Comparison of ENCODE assay signal across 1 cellular context in genomic region chr11:18236664-18237356, GRCh38.
TF ChIP-seq lines count a peak whose summit lies in the region.

Gene SAA4, minus strand, starts transcription at chr11:18236802. Its CDS starts 876 bp downstream, at chr11:18235926.

TF ChIP-seq in HepG2, 621 proteins besides CTCF, POLR2A, EP300 and RAD21 (continued from another document and continues in another):
- TF ChIP-seq GATAD2A (CRISPR knock-in tag; IDR thresholded peaks at IDR 0.05) (peak; percentile 92), JUND (CRISPR knock-in tag; IDR thresholded peaks at IDR 0.05) (peak; percentile 87), HNF4G (IDR thresholded peaks at IDR 0.05; ENCODE audit: borderline replicate concordance, low read depth, low read length) (peak; percentile 57; the same call in 1 of the 2 replicates), HNF4G (CRISPR knock-in tag; IDR thresholded peaks at IDR 0.05; ENCODE audit: borderline replicate concordance, low read depth) (no peak), ZNF644 (CRISPR knock-in tag; IDR thresholded peaks at IDR 0.05; ENCODE audit: low read depth) (peak; percentile 72), JUN (CRISPR knock-in tag; IDR thresholded peaks at IDR 0.05) (peak; percentile 59; the same call in 1 of the 2 replicates), THAP11 (CRISPR knock-in tag; IDR thresholded peaks at IDR 0.05) (peak; percentile 24; the same call in 1 of the 2 replicates), FOSL1 (CRISPR knock-in tag; IDR thresholded peaks at IDR 0.05; ENCODE audit: borderline replicate concordance) (peak; percentile 82; the same call in 1 of the 2 replicates), SOX6 (IDR thresholded peaks at IDR 0.05) (no peak), SOX6 (CRISPR knock-in tag; IDR thresholded peaks at IDR 0.05) (peak; percentile 80), HDAC1 (CRISPR knock-in tag; IDR thresholded peaks at IDR 0.05) (peak; percentile 39; the same call in 1 of the 2 replicates), KDM4B (CRISPR knock-in tag; IDR thresholded peaks at IDR 0.05) (no peak), HNRNPLL (IDR thresholded peaks at IDR 0.05; ENCODE audit: low read depth, low read length, poor library complexity, severe bottlenecking) (no peak), FOSL2 (CRISPR knock-in tag; IDR thresholded peaks at IDR 0.05) (peak; percentile 83), NFE2L1 (CRISPR knock-in tag; IDR thresholded peaks at IDR 0.05; ENCODE audit: borderline replicate concordance) (no peak), NR2F6 (IDR thresholded peaks at IDR 0.05) (peak; percentile 59), NR2F6 (CRISPR knock-in tag; IDR thresholded peaks at IDR 0.05) (peak; percentile 65), NAIF1 (CRISPR knock-in tag; IDR thresholded peaks at IDR 0.05; ENCODE audit: borderline replicate concordance) (no peak), NR2C2 (CRISPR knock-in tag; IDR thresholded peaks at IDR 0.05; ENCODE audit: borderline replicate concordance) (peak; percentile 27; the same call in 1 of the 2 replicates), ZNF232 (CRISPR knock-in tag; IDR thresholded peaks at IDR 0.05; ENCODE audit: borderline replicate concordance) (no peak), ZNF670 (CRISPR knock-in tag; IDR thresholded peaks at IDR 0.05; ENCODE audit: borderline replicate concordance) (peak; percentile 38; the same call in 1 of the 2 replicates), MED1 (CRISPR knock-in tag; IDR thresholded peaks at IDR 0.05) (peak; percentile 84), CREB1 (IDR thresholded peaks at IDR 0.05) (no peak), CREB1 (CRISPR knock-in tag; IDR thresholded peaks at IDR 0.05) (peak; percentile 65), ZNF317 (CRISPR knock-in tag; IDR thresholded peaks at IDR 0.05) (no peak), ATF2 (CRISPR knock-in tag; IDR thresholded peaks at IDR 0.05) (peak; percentile 86), KDM2A (CRISPR knock-in tag; IDR thresholded peaks at IDR 0.05; ENCODE audit: borderline replicate concordance, low read depth) (no peak), ZNF234 (CRISPR knock-in tag; conservative IDR thresholded peaks at IDR 0.05) (no peak), NFYC (CRISPR knock-in tag; IDR thresholded peaks at IDR 0.05) (no peak), ZNF614 (CRISPR knock-in tag; IDR thresholded peaks at IDR 0.05; ENCODE audit: borderline replicate concordance) (peak; percentile 56; the same call in 1 of the 2 replicates), MXD1 (CRISPR knock-in tag; IDR thresholded peaks at IDR 0.05) (no peak), ELF3 (CRISPR knock-in tag; IDR thresholded peaks at IDR 0.05) (peak; percentile 76), ZNF136 (CRISPR knock-in tag; IDR thresholded peaks at IDR 0.05; ENCODE audit: low read depth) (no peak), IRF2 (CRISPR knock-in tag; IDR thresholded peaks at IDR 0.05) (peak; percentile 44; the same call in 1 of the 2 replicates), NFIC (IDR thresholded peaks at IDR 0.05; ENCODE audit: low read length) (peak; percentile 75; the same call in 1 of the 2 replicates), JUNB (CRISPR knock-in tag; IDR thresholded peaks at IDR 0.05; ENCODE audit: borderline replicate concordance) (peak; percentile 92), KAT2B (IDR thresholded peaks at IDR 0.05; ENCODE audit: borderline replicate concordance, low read depth, low read length) (0 out of 2 replicates have a peak, but pooled peaks have one; percentile 24), CEBPB (IDR thresholded peaks at IDR 0.05; ENCODE audit: borderline replicate concordance, low read depth, low read length) (peak; percentile 82), ZNF292 (CRISPR knock-in tag; IDR thresholded peaks at IDR 0.05; ENCODE audit: borderline replicate concordance, low read depth) (no peak), TEAD3 (CRISPR knock-in tag; optimal IDR thresholded peaks at IDR 0.05; ENCODE audit: borderline replicate concordance) (peak; percentile 83), TFE3 (CRISPR knock-in tag; IDR thresholded peaks at IDR 0.05) (peak; percentile 52; the same call in 1 of the 2 replicates), SOX13 (IDR thresholded peaks at IDR 0.05) (no peak), SOX13 (CRISPR knock-in tag; conservative IDR thresholded peaks at IDR 0.05 in 1 of 2, IDR thresholded peaks at IDR 0.05 in 1 of 2) (peak in 1 of 2 experiments; percentile 73; a peak in 2 of 4 replicates), LCORL (IDR thresholded peaks at IDR 0.05) (peak; percentile 80), LCORL (CRISPR knock-in tag; IDR thresholded peaks at IDR 0.05) (peak; percentile 45; the same call in 1 of the 2 replicates), KDM6A (CRISPR knock-in tag; IDR thresholded peaks at IDR 0.05; ENCODE audit: low read depth) (peak; percentile 42; the same call in 1 of the 2 replicates), SMAD3 (CRISPR knock-in tag; IDR thresholded peaks at IDR 0.05) (peak; percentile 47; the same call in 1 of the 2 replicates), MBD4 (IDR thresholded peaks at IDR 0.05; ENCODE audit: borderline replicate concordance, low read length) (peak; percentile 34; the same call in 1 of the 2 replicates), ZNF652 (CRISPR knock-in tag; IDR thresholded peaks at IDR 0.05; ENCODE audit: borderline replicate concordance, low read depth) (peak; percentile 64; the same call in 1 of the 2 replicates), FOXJ3 (CRISPR knock-in tag; IDR thresholded peaks at IDR 0.05; ENCODE audit: borderline replicate concordance) (no peak), MLX (CRISPR knock-in tag; IDR thresholded peaks at IDR 0.05) (0 out of 2 replicates have a peak, but pooled peaks have one; percentile 30), NCOA2 (CRISPR knock-in tag; IDR thresholded peaks at IDR 0.05) (peak; percentile 89), RFX5 (IDR thresholded peaks at IDR 0.05; ENCODE audit: low read depth, low read length) (no peak), ZNF589 (CRISPR knock-in tag; conservative IDR thresholded peaks at IDR 0.05) (no peak), GABPB1 (CRISPR knock-in tag; IDR thresholded peaks at IDR 0.05) (no peak), ZFP36L1 (CRISPR knock-in tag; IDR thresholded peaks at IDR 0.05) (0 out of 2 replicates have a peak, but pooled peaks have one; percentile 22), ZSCAN9 (CRISPR knock-in tag; IDR thresholded peaks at IDR 0.05; ENCODE audit: borderline replicate concordance) (no peak), U2AF2 (IDR thresholded peaks at IDR 0.05; ENCODE audit: low read depth, low read length) (no peak), ELK4 (CRISPR knock-in tag; IDR thresholded peaks at IDR 0.05; ENCODE audit: borderline replicate concordance) (no peak)
- TF ChIP-seq, protein P1, sequence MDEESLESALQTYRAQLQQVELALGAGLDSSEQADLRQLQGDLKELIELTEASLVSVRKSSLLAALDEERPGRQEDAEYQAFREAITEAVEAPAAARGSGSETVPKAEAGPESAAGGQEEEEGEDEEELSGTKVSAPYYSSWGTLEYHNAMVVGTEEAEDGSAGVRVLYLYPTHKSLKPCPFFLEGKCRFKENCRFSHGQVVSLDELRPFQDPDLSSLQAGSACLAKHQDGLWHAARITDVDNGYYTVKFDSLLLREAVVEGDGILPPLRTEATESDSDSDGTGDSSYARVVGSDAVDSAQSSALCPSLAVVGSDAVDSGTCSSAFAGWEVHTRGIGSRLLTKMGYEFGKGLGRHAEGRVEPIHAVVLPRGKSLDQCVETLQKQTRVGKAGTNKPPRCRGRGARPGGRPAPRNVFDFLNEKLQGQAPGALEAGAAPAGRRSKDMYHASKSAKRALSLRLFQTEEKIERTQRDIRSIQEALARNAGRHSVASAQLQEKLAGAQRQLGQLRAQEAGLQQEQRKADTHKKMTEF (CRISPR knock-in tag; IDR thresholded peaks at IDR 0.05) = peak; percentile 65; the same call in 1 of the 2 replicates
- TF ChIP-seq, protein P2, sequence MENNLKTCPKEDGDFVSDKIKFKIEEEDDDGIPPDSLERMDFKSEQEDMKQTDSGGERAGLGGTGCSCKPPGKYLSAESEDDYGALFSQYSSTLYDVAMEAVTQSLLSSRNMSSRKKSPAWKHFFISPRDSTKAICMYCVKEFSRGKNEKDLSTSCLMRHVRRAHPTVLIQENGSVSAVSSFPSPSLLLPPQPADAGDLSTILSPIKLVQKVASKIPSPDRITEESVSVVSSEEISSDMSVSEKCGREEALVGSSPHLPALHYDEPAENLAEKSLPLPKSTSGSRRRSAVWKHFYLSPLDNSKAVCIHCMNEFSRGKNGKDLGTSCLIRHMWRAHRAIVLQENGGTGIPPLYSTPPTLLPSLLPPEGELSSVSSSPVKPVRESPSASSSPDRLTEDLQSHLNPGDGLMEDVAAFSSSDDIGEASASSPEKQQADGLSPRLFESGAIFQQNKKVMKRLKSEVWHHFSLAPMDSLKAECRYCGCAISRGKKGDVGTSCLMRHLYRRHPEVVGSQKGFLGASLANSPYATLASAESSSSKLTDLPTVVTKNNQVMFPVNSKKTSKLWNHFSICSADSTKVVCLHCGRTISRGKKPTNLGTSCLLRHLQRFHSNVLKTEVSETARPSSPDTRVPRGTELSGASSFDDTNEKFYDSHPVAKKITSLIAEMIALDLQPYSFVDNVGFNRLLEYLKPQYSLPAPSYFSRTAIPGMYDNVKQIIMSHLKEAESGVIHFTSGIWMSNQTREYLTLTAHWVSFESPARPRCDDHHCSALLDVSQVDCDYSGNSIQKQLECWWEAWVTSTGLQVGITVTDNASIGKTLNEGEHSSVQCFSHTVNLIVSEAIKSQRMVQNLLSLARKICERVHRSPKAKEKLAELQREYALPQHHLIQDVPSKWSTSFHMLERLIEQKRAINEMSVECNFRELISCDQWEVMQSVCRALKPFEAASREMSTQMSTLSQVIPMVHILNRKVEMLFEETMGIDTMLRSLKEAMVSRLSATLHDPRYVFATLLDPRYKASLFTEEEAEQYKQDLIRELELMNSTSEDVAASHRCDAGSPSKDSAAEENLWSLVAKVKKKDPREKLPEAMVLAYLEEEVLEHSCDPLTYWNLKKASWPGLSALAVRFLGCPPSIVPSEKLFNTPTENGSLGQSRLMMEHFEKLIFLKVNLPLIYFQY (CRISPR knock-in tag; IDR thresholded peaks at IDR 0.05; ENCODE audit: borderline replicate concordance) = 0 out of 2 replicates have a peak, but pooled peaks have one; percentile 14
- TF ChIP-seq, protein P3, sequence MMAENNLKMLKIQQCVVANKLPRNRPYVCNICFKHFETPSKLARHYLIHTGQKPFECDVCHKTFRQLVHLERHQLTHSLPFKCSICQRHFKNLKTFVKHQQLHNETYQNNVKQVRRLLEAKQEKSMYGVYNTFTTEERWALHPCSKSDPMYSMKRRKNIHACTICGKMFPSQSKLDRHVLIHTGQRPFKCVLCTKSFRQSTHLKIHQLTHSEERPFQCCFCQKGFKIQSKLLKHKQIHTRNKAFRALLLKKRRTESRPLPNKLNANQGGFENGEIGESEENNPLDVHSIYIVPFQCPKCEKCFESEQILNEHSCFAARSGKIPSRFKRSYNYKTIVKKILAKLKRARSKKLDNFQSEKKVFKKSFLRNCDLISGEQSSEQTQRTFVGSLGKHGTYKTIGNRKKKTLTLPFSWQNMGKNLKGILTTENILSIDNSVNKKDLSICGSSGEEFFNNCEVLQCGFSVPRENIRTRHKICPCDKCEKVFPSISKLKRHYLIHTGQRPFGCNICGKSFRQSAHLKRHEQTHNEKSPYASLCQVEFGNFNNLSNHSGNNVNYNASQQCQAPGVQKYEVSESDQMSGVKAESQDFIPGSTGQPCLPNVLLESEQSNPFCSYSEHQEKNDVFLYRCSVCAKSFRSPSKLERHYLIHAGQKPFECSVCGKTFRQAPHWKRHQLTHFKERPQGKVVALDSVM (CRISPR knock-in tag; IDR thresholded peaks at IDR 0.05) = no peak
